8 cellular contexts compared by ENCODE assay signal in the genomic region with DNA sequence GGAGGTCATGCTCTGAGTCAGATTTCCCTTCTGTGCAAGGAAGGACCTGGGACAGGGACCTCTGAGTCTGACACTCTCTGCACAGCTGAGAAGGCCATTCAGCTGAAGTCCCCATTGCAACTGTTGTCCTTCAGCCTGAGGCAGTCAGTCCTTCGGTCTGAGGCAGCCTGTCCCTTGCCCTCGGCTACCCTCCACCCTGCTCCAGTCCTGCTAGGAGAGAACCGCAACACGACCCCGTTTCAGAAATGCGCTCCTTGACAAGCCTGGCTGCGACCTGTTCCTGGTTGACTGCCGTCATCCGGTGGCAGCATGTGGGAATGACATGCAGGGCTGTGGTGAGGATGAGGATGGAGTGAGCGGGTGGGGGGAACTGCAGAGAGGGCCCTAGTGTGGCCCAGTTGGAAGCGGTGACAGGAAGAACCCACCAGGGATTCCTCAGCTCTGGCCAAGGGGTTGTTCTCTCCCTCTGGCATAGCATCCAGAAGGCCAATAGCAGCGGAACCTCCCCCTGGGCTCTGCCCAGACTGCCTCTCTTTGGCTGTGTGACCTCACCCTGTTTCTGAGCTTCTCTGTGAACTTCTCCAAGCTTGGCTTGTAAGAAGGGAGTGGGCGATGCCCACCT. TPM values are rescaled to one million over a fixed set of nuclear protein-coding genes. Genes with fewer than 3 reads are reported as not detected.
A peak's percentile ranks its signal among the peaks of the same experiment; 100 is the strongest.
DNase-seq lines count a peak whose midpoint lies in the region; ATAC-seq, FAIRE-seq and TF ChIP-seq lines count a peak whose summit lies in the region.

No MANE protein-coding gene starts in this region.

- no peak for ATAC-seq in GM18502 (IDR thresholded peaks at IDR 0.05; ENCODE audit: poor library complexity, unreplicated experiment)

- H3K4me3 ChIP-seq in astrocyte of the spinal cord (ENCODE audit: low read depth, low read length) = no peak overlapping the region
- no peak overlapping the region for H3K4me3 ChIP-seq in iPS DF 6.9 (ENCODE audit: low read length)
- H3K4me3 ChIP-seq in spleen = no peak overlapping the region

- H3K4me1 ChIP-seq in iPS DF 6.9 (ENCODE audit: control insufficient read depth, insufficient read depth, low read length) (no peaks in the 10 kb centered on the region), spleen (peaks cover 0 to 15% (median 7%) of the 10 kb centered on the region in 6 donors)

- intact Hi-C loops in spleen (cut with DNase I; ENCODE audit: low total_unique reads) = loop anchor here (2.0 to 10.0 kb wide), 2 partner anchors 140 to 258 kb away; no protein-coding TSS in a partner anchor

- H3K27me3 ChIP-seq in iPS DF 6.9 (ENCODE audit: control insufficient read depth, insufficient read depth, low read length) (no peaks in the 10 kb centered on the region), spleen (replicated peaks in 1 of 7) (peaks cover 0 to 92% (median 21%) of the 10 kb centered on the region in 7 donors)

- TF ChIP-seq POLR2A in spleen (IDR thresholded peaks at IDR 0.05) = no peak

- H3K9me3 ChIP-seq in iPS DF 6.9 (ENCODE audit: control insufficient read depth, insufficient read depth, low read length) (no peaks in the 10 kb centered on the region), spleen (no peaks in the 10 kb centered on the region)

- no CpG with 5 or more reads among the region's 13 CpGs for WGBS in iPS DF 6.9 (ENCODE audit: insufficient coverage, insufficient read length)
- 12 to 15% (median 14%) methylated on average over 13 of the region's 13 CpGs for WGBS in spleen, 5 donors

- TF ChIP-seq CTCF in astrocyte of the spinal cord (IDR thresholded peaks at IDR 0.05; ENCODE audit: low read depth, low read length) (peak; percentile 98), spleen (IDR thresholded peaks at IDR 0.05 in 8 of 11, conservative IDR thresholded peaks at IDR 0.05 in 3 of 11) (peak; percentile 92 to 99 (median 98))

- H3K36me3 ChIP-seq in iPS DF 6.9 (ENCODE audit: control insufficient read depth, insufficient read depth, low read length) = no peaks in the 10 kb centered on the region
- H3K36me3 ChIP-seq in spleen = no peaks in the 10 kb centered on the region

- H3K27ac ChIP-seq in iPS DF 6.9 (ENCODE audit: low read length) (no peak overlapping the region), spleen (no peak overlapping the region)

- FAIRE-seq in GM19239 (lab: Jason Lieb, UNC) = peak; percentile 97

- DNase-seq in AG08396 (ENCODE audit: low spot score) = peak; percentile 84
- peak; percentile 80 for DNase-seq in GM19239 (ENCODE audit: insufficient read length, low spot score)
- peak; percentile 14 for DNase-seq in NCI-H1092 (lab: John Stamatoyannopoulos, UW)
- peak; percentile 71 for DNase-seq in UCSD-AML1 (lab: John Stamatoyannopoulos, UW; ENCODE audit: unreplicated experiment)
- peak; percentile 46 for DNase-seq in astrocyte of the spinal cord (ENCODE audit: low read depth, low spot score)
- DNase-seq in iPS DF 6.9 (ENCODE audit: low read depth, low spot score) = peak; percentile 71
- DNase-seq in spleen = peak; percentile 91

- in situ Hi-C loops in astrocyte of the spinal cord (cut with HindIII; ENCODE audit: low sequenced_read_pairs) = no loop called here

RNA-seq across cellular contexts. Expression of a gene that starts 40.3 kb away (rescaled TPM):
- not detected for total RNA-seq in spleen
- polyA plus RNA-seq in spleen = under 1 TPM in 2 of 3 donors, not detected in 1; 0.03 to 0.06 TPM

RNA-seq across cellular contexts. Expression of a gene that starts 45.7 kb away (rescaled TPM):
- under 1 TPM in 2 of 7 donors, not detected in 5; 0.20 to 0.32 TPM for total RNA-seq in spleen
- under 1 TPM in 2 of 3 donors, not detected in 1; 0.02 to 0.09 TPM for polyA plus RNA-seq in spleen

Comparison
In these comparisons a context has a peak if more than half of its experiments do, and no peak if none do; other contexts are left out.
1. DNase-seq: peak in every context shown above with its lines; median percentile 91 in spleen; 84 in AG08396; 80 in GM19239; 71 in UCSD-AML1; 71 in iPS DF 6.9; 46 in astrocyte of the spinal cord; 14 in NCI-H1092.